1 cellular context compared by ENCODE assay signal in the genomic region with DNA sequence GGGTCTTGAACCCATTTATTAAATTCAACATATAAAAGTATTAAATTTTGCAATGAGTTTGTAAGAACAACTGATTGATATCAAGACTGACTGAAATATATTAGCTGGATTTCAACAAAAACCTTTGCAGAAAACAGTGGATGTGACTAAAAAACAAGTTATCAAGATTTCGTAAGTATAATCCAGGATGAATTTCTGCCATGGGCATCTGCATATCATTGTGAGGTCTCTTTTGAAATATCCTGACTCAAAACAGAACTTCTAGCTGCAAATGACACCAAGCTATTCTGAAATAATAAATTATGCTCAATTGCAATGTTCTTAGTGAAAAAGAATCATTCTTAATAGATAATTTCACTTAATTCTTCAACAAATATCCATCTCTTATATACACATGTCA.
TF ChIP-seq lines count a peak whose summit lies in the region.

No MANE protein-coding gene starts in this region.

TF ChIP-seq in GM23338, 12 proteins besides CTCF, POLR2A, EP300 and RAD21 (continued from another document):
- TF ChIP-seq, protein P1, sequence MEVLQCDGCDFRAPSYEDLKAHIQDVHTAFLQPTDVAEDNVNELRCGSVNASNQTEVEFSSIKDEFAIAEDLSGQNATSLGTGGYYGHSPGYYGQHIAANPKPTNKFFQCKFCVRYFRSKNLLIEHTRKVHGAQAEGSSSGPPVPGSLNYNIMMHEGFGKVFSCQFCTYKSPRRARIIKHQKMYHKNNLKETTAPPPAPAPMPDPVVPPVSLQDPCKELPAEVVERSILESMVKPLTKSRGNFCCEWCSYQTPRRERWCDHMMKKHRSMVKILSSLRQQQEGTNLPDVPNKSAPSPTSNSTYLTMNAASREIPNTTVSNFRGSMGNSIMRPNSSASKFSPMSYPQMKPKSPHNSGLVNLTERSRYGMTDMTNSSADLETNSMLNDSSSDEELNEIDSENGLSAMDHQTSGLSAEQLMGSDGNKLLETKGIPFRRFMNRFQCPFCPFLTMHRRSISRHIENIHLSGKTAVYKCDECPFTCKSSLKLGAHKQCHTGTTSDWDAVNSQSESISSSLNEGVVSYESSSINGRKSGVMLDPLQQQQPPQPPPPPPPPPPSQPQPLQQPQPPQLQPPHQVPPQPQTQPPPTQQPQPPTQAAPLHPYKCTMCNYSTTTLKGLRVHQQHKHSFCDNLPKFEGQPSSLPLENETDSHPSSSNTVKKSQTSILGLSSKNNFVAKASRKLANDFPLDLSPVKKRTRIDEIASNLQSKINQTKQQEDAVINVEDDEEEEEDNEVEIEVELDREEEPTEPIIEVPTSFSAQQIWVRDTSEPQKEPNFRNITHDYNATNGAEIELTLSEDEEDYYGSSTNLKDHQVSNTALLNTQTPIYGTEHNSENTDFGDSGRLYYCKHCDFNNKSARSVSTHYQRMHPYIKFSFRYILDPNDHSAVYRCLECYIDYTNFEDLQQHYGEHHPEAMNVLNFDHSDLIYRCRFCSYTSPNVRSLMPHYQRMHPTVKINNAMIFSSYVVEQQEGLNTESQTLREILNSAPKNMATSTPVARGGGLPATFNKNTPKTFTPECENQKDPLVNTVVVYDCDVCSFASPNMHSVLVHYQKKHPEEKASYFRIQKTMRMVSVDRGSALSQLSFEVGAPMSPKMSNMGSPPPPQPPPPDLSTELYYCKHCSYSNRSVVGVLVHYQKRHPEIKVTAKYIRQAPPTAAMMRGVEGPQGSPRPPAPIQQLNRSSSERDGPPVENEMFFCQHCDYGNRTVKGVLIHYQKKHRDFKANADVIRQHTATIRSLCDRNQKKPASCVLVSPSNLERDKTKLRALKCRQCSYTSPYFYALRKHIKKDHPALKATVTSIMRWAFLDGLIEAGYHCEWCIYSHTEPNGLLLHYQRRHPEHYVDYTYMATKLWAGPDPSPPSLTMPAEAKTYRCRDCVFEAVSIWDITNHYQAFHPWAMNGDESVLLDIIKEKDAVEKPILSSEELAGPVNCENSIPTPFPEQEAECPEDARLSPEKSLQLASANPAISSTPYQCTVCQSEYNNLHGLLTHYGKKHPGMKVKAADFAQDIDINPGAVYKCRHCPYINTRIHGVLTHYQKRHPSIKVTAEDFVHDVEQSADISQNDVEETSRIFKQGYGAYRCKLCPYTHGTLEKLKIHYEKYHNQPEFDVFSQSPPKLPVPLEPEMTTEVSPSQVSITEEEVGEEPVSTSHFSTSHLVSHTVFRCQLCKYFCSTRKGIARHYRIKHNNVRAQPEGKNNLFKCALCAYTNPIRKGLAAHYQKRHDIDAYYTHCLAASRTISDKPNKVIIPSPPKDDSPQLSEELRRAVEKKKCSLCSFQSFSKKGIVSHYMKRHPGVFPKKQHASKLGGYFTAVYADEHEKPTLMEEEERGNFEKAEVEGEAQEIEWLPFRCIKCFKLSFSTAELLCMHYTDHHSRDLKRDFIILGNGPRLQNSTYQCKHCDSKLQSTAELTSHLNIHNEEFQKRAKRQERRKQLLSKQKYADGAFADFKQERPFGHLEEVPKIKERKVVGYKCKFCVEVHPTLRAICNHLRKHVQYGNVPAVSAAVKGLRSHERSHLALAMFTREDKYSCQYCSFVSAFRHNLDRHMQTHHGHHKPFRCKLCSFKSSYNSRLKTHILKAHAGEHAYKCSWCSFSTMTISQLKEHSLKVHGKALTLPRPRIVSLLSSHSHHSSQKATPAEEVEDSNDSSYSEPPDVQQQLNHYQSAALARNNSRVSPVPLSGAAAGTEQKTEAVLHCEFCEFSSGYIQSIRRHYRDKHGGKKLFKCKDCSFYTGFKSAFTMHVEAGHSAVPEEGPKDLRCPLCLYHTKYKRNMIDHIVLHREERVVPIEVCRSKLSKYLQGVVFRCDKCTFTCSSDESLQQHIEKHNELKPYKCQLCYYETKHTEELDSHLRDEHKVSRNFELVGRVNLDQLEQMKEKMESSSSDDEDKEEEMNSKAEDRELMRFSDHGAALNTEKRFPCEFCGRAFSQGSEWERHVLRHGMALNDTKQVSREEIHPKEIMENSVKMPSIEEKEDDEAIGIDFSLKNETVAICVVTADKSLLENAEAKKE (CRISPR knock-in tag; IDR thresholded peaks at IDR 0.05) = no peak
- no peak for TF ChIP-seq EZH2phosphoT487 (IDR thresholded peaks at IDR 0.05; ENCODE audit: unreplicated experiment)
- no peak for TF ChIP-seq CREB1 (CRISPR knock-in tag; IDR thresholded peaks at IDR 0.05; ENCODE audit: low read depth)
- TF ChIP-seq ZNF331 (CRISPR knock-in tag; IDR thresholded peaks at IDR 0.05; ENCODE audit: low read depth) = no peak
- TF ChIP-seq NANOG (IDR thresholded peaks at IDR 0.05; ENCODE audit: borderline replicate concordance) = no peak
- TF ChIP-seq, protein P2, sequence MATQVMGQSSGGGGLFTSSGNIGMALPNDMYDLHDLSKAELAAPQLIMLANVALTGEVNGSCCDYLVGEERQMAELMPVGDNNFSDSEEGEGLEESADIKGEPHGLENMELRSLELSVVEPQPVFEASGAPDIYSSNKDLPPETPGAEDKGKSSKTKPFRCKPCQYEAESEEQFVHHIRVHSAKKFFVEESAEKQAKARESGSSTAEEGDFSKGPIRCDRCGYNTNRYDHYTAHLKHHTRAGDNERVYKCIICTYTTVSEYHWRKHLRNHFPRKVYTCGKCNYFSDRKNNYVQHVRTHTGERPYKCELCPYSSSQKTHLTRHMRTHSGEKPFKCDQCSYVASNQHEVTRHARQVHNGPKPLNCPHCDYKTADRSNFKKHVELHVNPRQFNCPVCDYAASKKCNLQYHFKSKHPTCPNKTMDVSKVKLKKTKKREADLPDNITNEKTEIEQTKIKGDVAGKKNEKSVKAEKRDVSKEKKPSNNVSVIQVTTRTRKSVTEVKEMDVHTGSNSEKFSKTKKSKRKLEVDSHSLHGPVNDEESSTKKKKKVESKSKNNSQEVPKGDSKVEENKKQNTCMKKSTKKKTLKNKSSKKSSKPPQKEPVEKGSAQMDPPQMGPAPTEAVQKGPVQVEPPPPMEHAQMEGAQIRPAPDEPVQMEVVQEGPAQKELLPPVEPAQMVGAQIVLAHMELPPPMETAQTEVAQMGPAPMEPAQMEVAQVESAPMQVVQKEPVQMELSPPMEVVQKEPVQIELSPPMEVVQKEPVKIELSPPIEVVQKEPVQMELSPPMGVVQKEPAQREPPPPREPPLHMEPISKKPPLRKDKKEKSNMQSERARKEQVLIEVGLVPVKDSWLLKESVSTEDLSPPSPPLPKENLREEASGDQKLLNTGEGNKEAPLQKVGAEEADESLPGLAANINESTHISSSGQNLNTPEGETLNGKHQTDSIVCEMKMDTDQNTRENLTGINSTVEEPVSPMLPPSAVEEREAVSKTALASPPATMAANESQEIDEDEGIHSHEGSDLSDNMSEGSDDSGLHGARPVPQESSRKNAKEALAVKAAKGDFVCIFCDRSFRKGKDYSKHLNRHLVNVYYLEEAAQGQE (IDR thresholded peaks at IDR 0.05; ENCODE audit: unreplicated experiment) = no peak
